ENCODE assay signal across 20 cellular contexts in genomic region chr1:22738522-22738921, GRCh38. TPM values are rescaled to one million over a fixed set of nuclear protein-coding genes. Genes with fewer than 3 reads are reported as not detected.
A peak's percentile ranks its signal among the peaks of the same experiment; 100 is the strongest.
DNase-seq lines count a peak whose midpoint lies in the region; ATAC-seq and TF ChIP-seq lines count a peak whose summit lies in the region.
"Had no signal": no experiment of that assay in that cellular context is flagged by ENCODE, and none has a peak within 500 bp of the region (broad histone marks: within the 10 kb centered on the region; RNA-seq: fewer than 3 reads in every experiment).

No MANE protein-coding gene starts in this region.

- no peaks in the 10 kb centered on the region for H3K4me1 Mint-ChIP-seq in stimulated activated naive CD8-positive, alpha-beta T cell treated with anti-CD3 and anti-CD28 coated beads, Interleukin-15, amount 100 ng/mL, for 72 hours

- DNase-seq in A172 (ENCODE audit: low spot score) = peak; percentile 31
- peak; percentile 76 for DNase-seq in HT1080 (ENCODE audit: low read depth)
- peak; percentile 39 for DNase-seq in amniotic epithelial cell (ENCODE audit: low read depth)
- DNase-seq in fibroblast of pulmonary artery (ENCODE audit: low read depth) = peak; percentile 24
- DNase-seq in amygdala (lab: John Stamatoyannopoulos, UW) = no peak
- no peak for DNase-seq in activated gamma-delta T cell (lab: John Stamatoyannopoulos, UW)
- DNase-seq in hippocampal formation (lab: John Stamatoyannopoulos, UW) = no peak
- no peak for DNase-seq in stimulated activated naive CD8-positive, alpha-beta T cell treated with anti-CD3 and anti-CD28 coated beads, Interleukin-15, amount 100 ng/mL, for 72 hours
- DNase-seq: 8988T, Caco-2, DMS53, NCI-H1048, NCI-H146, NCI-H2081 treated with DMSO at 0.1 percent for 48 hours, NCI-H2227 treated with DMSO at 0.1 percent for 48 hours, NCI-H526 treated with DMSO at 0.1 percent for 48 hours, PC-9 had no signal

- H3K27ac Mint-ChIP-seq in stimulated activated naive CD8-positive, alpha-beta T cell treated with anti-CD3 and anti-CD28 coated beads, Interleukin-15, amount 100 ng/mL, for 72 hours = no peak overlapping the region
- H3K27ac Mint-ChIP-seq: GM23338 had no signal

- no peaks in the 10 kb centered on the region for H3K9me3 Mint-ChIP-seq in stimulated activated naive CD8-positive, alpha-beta T cell treated with anti-CD3 and anti-CD28 coated beads, Interleukin-15, amount 100 ng/mL, for 72 hours
- H3K9me3 Mint-ChIP-seq: GM23338 had no signal

- no peak for TF ChIP-seq CTCF in fibroblast of pulmonary artery (IDR thresholded peaks at IDR 0.05; ENCODE audit: low read length, missing control alignments)

- ATAC-seq in stimulated activated naive CD8-positive, alpha-beta T cell treated with anti-CD3 and anti-CD28 coated beads, Interleukin-15, amount 100 ng/mL, for 72 hours = no peak
- ATAC-seq: GM23338, Right ventricle myocardium inferior had no signal

- H3K4me3 Mint-ChIP-seq in stimulated activated naive CD8-positive, alpha-beta T cell treated with anti-CD3 and anti-CD28 coated beads, Interleukin-15, amount 100 ng/mL, for 72 hours = no peak overlapping the region
- H3K4me3 Mint-ChIP-seq: GM23338 had no signal

- H3K27me3 Mint-ChIP-seq in stimulated activated naive CD8-positive, alpha-beta T cell treated with anti-CD3 and anti-CD28 coated beads, Interleukin-15, amount 100 ng/mL, for 72 hours = peaks cover 24% of the 10 kb centered on the region

- no peak overlapping the region for H3K4me3 ChIP-seq in fibroblast of pulmonary artery (replicated peaks; ENCODE audit: low read depth, low read length)
- H3K4me3 ChIP-seq: GM23338, PC-9, SK-N-MC had no signal

RNA-seq across cellular contexts. Expression of gene EPHB2, which starts 27.9 kb away (rescaled TPM):
- 29.6 and 39.3 TPM in 2 replicates for total RNA-seq in A172 (2014; rRNA removed; shearing (Covaris generic))
- total RNA-seq in HT1080 (2014; rRNA removed; shearing (Covaris generic)) = 74.0 and 90.3 TPM in 2 replicates
- polyA plus RNA-seq in HT1080 (2015; cell fraction: cytosol; rRNA removed) = 45.1 and 52.1 TPM in 2 replicates
- polyA plus RNA-seq in HT1080 (2015; cell fraction: nucleus; rRNA removed) = 58.0 and 60.6 TPM in 2 replicates

Comparison
In these comparisons a context has a peak if more than half of its experiments do, and no peak if none do; other contexts are left out.
1. DNase-seq: peak in A172 (single experiment), HT1080 (single experiment), amniotic epithelial cell (single experiment) and fibroblast of pulmonary artery (single experiment); none in amygdala (0 of 56), activated gamma-delta T cell (single experiment), hippocampal formation (0 of 2) and stimulated activated naive CD8-positive, alpha-beta T cell treated with anti-CD3 and anti-CD28 coated beads, Interleukin-15, amount 100 ng/mL, for 72 hours (0 of 2).